In the genomic region with DNA sequence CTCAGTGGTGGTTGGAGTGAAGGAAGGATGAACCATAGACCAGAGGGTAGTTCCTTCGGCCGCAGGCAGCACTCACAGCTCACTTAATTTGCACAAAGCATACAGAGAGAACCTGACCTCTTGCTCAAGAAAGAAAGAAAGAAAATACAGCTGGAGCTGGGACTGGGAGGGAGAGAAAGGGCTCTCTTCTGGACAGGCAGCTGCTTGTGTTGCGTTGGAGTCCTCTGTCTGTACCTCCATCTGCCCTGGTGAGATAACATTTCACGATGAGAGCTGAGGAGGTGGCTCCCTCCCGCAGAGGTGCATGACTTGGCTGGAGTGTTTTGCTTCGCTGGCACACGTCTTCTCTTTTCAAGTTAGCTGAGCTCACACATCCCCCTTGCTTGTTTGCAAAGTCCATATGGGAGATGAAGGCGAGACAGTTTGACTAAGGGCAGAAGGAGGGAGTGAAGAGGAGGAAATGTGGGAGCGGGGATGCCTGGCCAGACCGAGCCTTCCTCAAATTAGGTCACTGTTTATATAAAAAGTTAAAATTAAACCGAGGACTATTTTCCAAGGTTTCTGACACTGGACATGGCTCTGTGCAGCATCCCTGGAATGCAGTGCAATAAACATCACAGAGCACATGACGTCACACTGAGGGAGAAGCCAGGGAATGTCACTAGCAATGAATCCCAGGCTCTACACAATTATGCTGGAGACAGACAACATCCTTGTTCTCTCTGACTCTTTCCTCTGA, we compare ENCODE assay signal across 1 cellular context.
A peak's percentile ranks its signal among the peaks of the same experiment; 100 is the strongest.
TF ChIP-seq lines count a peak whose summit lies in the region.

No MANE protein-coding gene starts in this region.

TF ChIP-seq in K562, 482 proteins besides CTCF, POLR2A, EP300 and RAD21 (continued from another document and continues in another):
- TF ChIP-seq TBP (optimal IDR thresholded peaks at IDR 0.05; ENCODE audit: low read depth, low read length), result peak; percentile 55
- TF ChIP-seq, protein P1, sequence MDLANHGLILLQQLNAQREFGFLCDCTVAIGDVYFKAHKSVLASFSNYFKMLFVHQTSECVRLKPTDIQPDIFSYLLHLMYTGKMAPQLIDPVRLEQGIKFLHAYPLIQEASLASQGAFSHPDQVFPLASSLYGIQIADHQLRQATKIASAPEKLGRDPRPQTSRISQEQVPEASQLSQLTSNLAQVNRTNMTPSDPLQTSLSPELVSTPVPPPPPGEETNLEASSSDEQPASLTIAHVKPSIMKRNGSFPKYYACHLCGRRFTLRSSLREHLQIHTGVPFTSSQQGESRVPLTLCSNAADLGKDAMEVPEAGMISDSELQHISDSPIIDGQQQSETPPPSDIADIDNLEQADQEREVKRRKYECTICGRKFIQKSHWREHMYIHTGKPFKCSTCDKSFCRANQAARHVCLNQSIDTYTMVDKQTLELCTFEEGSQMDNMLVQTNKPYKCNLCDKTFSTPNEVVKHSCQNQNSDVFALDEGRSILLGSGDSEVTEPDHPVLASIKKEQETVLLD (IDR thresholded peaks at IDR 0.05), result peak; percentile 53; the same call in 1 of the 2 replicates
- TF ChIP-seq DDX20 (tag; IDR thresholded peaks at IDR 0.05; ENCODE audit: low read depth), result no peak
- TF ChIP-seq MAFK (IDR thresholded peaks at IDR 0.05; ENCODE audit: low read length), result peak; percentile 85
- TF ChIP-seq RUNX1 (IDR thresholded peaks at IDR 0.05; ENCODE audit: low read depth), result peak; percentile 73; the same call in 1 of the 2 replicates
- TF ChIP-seq ZNF586 (CRISPR knock-in tag; conservative IDR thresholded peaks at IDR 0.05), result no peak
- TF ChIP-seq, protein P2, sequence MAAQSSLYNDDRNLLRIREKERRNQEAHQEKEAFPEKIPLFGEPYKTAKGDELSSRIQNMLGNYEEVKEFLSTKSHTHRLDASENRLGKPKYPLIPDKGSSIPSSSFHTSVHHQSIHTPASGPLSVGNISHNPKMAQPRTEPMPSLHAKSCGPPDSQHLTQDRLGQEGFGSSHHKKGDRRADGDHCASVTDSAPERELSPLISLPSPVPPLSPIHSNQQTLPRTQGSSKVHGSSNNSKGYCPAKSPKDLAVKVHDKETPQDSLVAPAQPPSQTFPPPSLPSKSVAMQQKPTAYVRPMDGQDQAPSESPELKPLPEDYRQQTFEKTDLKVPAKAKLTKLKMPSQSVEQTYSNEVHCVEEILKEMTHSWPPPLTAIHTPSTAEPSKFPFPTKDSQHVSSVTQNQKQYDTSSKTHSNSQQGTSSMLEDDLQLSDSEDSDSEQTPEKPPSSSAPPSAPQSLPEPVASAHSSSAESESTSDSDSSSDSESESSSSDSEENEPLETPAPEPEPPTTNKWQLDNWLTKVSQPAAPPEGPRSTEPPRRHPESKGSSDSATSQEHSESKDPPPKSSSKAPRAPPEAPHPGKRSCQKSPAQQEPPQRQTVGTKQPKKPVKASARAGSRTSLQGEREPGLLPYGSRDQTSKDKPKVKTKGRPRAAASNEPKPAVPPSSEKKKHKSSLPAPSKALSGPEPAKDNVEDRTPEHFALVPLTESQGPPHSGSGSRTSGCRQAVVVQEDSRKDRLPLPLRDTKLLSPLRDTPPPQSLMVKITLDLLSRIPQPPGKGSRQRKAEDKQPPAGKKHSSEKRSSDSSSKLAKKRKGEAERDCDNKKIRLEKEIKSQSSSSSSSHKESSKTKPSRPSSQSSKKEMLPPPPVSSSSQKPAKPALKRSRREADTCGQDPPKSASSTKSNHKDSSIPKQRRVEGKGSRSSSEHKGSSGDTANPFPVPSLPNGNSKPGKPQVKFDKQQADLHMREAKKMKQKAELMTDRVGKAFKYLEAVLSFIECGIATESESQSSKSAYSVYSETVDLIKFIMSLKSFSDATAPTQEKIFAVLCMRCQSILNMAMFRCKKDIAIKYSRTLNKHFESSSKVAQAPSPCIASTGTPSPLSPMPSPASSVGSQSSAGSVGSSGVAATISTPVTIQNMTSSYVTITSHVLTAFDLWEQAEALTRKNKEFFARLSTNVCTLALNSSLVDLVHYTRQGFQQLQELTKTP (IDR thresholded peaks at IDR 0.05; ENCODE audit: low read depth in 1 of 2, partially characterized antibody in 2 of 2), result peak in 1 of 2 experiments; percentile 28
- TF ChIP-seq RAD51 (IDR thresholded peaks at IDR 0.05; ENCODE audit: borderline replicate concordance, low read depth), result 0 out of 2 replicates have a peak, but pooled peaks have one; percentile 11
- TF ChIP-seq SMARCB1 (IDR thresholded peaks at IDR 0.05; ENCODE audit: insufficient read length, low read depth), result peak; percentile 36
- no peak for TF ChIP-seq ERF (CRISPR knock-in tag; IDR thresholded peaks at IDR 0.05)
- TF ChIP-seq GTF2E2 (tag; IDR thresholded peaks at IDR 0.05), result no peak
- peak; percentile 39; the same call in 1 of the 2 replicates for TF ChIP-seq ZNF384 (IDR thresholded peaks at IDR 0.05; ENCODE audit: low read depth, low read length)
- no peak for TF ChIP-seq ZNF282 (CRISPR knock-in tag; IDR thresholded peaks at IDR 0.05)
- TF ChIP-seq TEAD2 (tag; IDR thresholded peaks at IDR 0.05), result peak; percentile 53; the same call in 1 of the 2 replicates
- TF ChIP-seq, protein P3, sequence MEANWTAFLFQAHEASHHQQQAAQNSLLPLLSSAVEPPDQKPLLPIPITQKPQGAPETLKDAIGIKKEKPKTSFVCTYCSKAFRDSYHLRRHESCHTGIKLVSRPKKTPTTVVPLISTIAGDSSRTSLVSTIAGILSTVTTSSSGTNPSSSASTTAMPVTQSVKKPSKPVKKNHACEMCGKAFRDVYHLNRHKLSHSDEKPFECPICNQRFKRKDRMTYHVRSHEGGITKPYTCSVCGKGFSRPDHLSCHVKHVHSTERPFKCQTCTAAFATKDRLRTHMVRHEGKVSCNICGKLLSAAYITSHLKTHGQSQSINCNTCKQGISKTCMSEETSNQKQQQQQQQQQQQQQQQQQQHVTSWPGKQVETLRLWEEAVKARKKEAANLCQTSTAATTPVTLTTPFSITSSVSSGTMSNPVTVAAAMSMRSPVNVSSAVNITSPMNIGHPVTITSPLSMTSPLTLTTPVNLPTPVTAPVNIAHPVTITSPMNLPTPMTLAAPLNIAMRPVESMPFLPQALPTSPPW (CRISPR knock-in tag; IDR thresholded peaks at IDR 0.05), result peak; percentile 88
- 0 out of 2 replicates have a peak, but pooled peaks have one; percentile 45 for TF ChIP-seq FOSL1 (tag; conservative IDR thresholded peaks at IDR 0.05)
- peak; percentile 82 for TF ChIP-seq ZNF197 (CRISPR knock-in tag; IDR thresholded peaks at IDR 0.05; ENCODE audit: low read depth)
- no peak for TF ChIP-seq ZSCAN32 (CRISPR knock-in tag; IDR thresholded peaks at IDR 0.05)
- TF ChIP-seq, protein P4, sequence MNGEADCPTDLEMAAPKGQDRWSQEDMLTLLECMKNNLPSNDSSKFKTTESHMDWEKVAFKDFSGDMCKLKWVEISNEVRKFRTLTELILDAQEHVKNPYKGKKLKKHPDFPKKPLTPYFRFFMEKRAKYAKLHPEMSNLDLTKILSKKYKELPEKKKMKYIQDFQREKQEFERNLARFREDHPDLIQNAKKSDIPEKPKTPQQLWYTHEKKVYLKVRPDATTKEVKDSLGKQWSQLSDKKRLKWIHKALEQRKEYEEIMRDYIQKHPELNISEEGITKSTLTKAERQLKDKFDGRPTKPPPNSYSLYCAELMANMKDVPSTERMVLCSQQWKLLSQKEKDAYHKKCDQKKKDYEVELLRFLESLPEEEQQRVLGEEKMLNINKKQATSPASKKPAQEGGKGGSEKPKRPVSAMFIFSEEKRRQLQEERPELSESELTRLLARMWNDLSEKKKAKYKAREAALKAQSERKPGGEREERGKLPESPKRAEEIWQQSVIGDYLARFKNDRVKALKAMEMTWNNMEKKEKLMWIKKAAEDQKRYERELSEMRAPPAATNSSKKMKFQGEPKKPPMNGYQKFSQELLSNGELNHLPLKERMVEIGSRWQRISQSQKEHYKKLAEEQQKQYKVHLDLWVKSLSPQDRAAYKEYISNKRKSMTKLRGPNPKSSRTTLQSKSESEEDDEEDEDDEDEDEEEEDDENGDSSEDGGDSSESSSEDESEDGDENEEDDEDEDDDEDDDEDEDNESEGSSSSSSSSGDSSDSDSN (IDR thresholded peaks at IDR 0.05; ENCODE audit: borderline replicate concordance in 1 of 2, low read depth in 2 of 2, low read length in 2 of 2), result peak in 1 of 2 experiments; percentile 87; a peak in 2 of 4 replicates
- TF ChIP-seq, protein P5, sequence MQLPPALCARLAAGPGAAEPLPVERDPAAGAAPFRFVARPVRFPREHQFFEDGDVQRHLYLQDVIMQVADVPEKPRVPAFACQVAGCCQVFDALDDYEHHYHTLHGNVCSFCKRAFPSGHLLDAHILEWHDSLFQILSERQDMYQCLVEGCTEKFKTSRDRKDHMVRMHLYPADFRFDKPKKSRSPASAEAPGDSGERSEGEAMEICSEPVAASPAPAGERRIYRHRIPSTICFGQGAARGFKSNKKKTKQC (CRISPR knock-in tag; IDR thresholded peaks at IDR 0.05), result peak; percentile 59; the same call in 1 of the 2 replicates
- TF ChIP-seq ZBTB17 (CRISPR knock-in tag; IDR thresholded peaks at IDR 0.05), result no peak
- TF ChIP-seq, protein P6, sequence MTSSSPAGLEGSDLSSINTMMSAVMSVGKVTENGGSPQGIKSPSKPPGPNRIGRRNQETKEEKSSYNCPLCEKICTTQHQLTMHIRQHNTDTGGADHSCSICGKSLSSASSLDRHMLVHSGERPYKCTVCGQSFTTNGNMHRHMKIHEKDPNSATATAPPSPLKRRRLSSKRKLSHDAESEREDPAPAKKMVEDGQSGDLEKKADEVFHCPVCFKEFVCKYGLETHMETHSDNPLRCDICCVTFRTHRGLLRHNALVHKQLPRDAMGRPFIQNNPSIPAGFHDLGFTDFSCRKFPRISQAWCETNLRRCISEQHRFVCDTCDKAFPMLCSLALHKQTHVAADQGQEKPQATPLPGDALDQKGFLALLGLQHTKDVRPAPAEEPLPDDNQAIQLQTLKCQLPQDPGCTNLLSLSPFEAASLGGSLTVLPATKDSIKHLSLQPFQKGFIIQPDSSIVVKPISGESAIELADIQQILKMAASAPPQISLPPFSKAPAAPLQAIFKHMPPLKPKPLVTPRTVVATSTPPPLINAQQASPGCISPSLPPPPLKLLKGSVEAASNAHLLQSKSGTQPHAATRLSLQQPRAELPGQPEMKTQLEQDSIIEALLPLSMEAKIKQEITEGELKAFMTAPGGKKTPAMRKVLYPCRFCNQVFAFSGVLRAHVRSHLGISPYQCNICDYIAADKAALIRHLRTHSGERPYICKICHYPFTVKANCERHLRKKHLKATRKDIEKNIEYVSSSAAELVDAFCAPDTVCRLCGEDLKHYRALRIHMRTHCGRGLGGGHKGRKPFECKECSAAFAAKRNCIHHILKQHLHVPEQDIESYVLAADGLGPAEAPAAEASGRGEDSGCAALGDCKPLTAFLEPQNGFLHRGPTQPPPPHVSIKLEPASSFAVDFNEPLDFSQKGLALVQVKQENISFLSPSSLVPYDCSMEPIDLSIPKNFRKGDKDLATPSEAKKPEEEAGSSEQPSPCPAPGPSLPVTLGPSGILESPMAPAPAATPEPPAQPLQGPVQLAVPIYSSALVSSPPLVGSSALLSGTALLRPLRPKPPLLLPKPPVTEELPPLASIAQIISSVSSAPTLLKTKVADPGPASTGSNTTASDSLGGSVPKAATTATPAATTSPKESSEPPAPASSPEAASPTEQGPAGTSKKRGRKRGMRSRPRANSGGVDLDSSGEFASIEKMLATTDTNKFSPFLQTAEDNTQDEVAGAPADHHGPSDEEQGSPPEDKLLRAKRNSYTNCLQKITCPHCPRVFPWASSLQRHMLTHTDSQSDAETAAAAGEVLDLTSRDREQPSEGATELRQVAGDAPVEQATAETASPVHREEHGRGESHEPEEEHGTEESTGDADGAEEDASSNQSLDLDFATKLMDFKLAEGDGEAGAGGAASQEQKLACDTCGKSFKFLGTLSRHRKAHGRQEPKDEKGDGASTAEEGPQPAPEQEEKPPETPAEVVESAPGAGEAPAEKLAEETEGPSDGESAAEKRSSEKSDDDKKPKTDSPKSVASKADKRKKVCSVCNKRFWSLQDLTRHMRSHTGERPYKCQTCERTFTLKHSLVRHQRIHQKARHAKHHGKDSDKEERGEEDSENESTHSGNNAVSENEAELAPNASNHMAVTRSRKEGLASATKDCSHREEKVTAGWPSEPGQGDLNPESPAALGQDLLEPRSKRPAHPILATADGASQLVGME (CRISPR knock-in tag; IDR thresholded peaks at IDR 0.05), result peak; percentile 69; the same call in 1 of the 2 replicates
- TF ChIP-seq SOX6 (IDR thresholded peaks at IDR 0.05), result peak; percentile 93
- TF ChIP-seq, protein P7, sequence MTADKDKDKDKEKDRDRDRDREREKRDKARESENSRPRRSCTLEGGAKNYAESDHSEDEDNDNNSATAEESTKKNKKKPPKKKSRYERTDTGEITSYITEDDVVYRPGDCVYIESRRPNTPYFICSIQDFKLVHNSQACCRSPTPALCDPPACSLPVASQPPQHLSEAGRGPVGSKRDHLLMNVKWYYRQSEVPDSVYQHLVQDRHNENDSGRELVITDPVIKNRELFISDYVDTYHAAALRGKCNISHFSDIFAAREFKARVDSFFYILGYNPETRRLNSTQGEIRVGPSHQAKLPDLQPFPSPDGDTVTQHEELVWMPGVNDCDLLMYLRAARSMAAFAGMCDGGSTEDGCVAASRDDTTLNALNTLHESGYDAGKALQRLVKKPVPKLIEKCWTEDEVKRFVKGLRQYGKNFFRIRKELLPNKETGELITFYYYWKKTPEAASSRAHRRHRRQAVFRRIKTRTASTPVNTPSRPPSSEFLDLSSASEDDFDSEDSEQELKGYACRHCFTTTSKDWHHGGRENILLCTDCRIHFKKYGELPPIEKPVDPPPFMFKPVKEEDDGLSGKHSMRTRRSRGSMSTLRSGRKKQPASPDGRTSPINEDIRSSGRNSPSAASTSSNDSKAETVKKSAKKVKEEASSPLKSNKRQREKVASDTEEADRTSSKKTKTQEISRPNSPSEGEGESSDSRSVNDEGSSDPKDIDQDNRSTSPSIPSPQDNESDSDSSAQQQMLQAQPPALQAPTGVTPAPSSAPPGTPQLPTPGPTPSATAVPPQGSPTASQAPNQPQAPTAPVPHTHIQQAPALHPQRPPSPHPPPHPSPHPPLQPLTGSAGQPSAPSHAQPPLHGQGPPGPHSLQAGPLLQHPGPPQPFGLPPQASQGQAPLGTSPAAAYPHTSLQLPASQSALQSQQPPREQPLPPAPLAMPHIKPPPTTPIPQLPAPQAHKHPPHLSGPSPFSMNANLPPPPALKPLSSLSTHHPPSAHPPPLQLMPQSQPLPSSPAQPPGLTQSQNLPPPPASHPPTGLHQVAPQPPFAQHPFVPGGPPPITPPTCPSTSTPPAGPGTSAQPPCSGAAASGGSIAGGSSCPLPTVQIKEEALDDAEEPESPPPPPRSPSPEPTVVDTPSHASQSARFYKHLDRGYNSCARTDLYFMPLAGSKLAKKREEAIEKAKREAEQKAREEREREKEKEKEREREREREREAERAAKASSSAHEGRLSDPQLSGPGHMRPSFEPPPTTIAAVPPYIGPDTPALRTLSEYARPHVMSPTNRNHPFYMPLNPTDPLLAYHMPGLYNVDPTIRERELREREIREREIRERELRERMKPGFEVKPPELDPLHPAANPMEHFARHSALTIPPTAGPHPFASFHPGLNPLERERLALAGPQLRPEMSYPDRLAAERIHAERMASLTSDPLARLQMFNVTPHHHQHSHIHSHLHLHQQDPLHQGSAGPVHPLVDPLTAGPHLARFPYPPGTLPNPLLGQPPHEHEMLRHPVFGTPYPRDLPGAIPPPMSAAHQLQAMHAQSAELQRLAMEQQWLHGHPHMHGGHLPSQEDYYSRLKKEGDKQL (CRISPR knock-in tag; IDR thresholded peaks at IDR 0.05; ENCODE audit: borderline replicate concordance), result no peak
- no peak for TF ChIP-seq ZNF668 (CRISPR knock-in tag; IDR thresholded peaks at IDR 0.05)
- no peak for TF ChIP-seq ZBTB8A (IDR thresholded peaks at IDR 0.05; ENCODE audit: partially characterized antibody)
- TF ChIP-seq, protein P8, sequence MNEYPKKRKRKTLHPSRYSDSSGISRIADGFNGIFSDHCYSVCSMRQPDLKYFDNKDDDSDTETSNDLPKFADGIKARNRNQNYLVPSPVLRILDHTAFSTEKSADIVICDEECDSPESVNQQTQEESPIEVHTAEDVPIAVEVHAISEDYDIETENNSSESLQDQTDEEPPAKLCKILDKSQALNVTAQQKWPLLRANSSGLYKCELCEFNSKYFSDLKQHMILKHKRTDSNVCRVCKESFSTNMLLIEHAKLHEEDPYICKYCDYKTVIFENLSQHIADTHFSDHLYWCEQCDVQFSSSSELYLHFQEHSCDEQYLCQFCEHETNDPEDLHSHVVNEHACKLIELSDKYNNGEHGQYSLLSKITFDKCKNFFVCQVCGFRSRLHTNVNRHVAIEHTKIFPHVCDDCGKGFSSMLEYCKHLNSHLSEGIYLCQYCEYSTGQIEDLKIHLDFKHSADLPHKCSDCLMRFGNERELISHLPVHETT (CRISPR knock-in tag; conservative IDR thresholded peaks at IDR 0.05 in 1 of 2, IDR thresholded peaks at IDR 0.05 in 1 of 2), result peak in 1 of 2 experiments; percentile 87; a peak in 2 of 4 replicates
